ENCODE assay signal across 26 cellular contexts in the genomic region with DNA sequence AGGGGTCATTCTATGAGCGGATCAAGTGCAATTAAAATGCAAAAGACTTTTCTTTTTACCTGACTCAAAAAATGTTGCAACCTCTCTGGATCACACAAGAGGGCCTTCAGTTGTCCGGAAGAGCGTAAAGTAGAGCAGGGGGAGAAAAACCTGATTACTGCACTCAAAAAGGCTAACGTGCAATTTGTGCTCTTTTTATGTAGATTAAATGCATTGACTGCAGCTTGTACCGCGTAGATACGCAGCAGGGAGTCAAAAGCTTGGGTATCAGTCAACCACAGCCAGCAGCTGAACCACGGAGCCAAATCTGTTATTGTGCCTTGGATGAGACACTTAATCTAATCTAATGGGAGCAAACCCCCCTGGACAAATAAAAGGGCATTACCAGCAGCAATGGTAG.
A peak's percentile ranks its signal among the peaks of the same experiment; 100 is the strongest.
DNase-seq lines count a peak whose midpoint lies in the region; ATAC-seq and TF ChIP-seq lines count a peak whose summit lies in the region.
"Had no signal": no experiment of that assay in that cellular context is flagged by ENCODE, and none has a peak within 500 bp of the region (broad histone marks: within the 10 kb centered on the region; RNA-seq: fewer than 3 reads in every experiment).

No MANE protein-coding gene starts in this region.

- TF ChIP-seq CTCF in VCaP (conservative IDR thresholded peaks at IDR 0.05), result no peak

- ATAC-seq in GM18873 (IDR thresholded peaks at IDR 0.05; ENCODE audit: low FRiP score, unreplicated experiment) (no peak), HG02759 (IDR thresholded peaks at IDR 0.05; ENCODE audit: unreplicated experiment) (no peak), HG03280 (IDR thresholded peaks at IDR 0.05; ENCODE audit: unreplicated experiment) (no peak)
- ATAC-seq: activated naive CD8-positive, alpha-beta T cell treated with anti-CD3 and anti-CD28 coated beads, Interleukin-2, amount 50 U/mL, for 24 hours; effector memory CD8-positive, alpha-beta T cell; left ventricle myocardium superior; Right ventricle myocardium inferior had no signal

- peak overlapping the region; percentile 66 for H3K27ac ChIP-seq in VCaP
- no peak overlapping the region for H3K27ac ChIP-seq in caudate nucleus (ENCODE audit: low read depth, low read length)
- H3K27ac ChIP-seq: BLaER1 treated with 17β-estradiol and CSF1 and Interleukin-3, amounts not matched to agents 10 nM and 100 nM; esophagus muscularis mucosa; hepatocyte; sigmoid colon; upper lobe of left lung had no signal

- DNase-seq in COR-L47 (lab: John Stamatoyannopoulos, UW), result peak; percentile 60
- peak; percentile 59 for DNase-seq in NCI-H128 (lab: John Stamatoyannopoulos, UW; ENCODE audit: unreplicated experiment)
- DNase-seq in NCI-H2227 treated with DMSO at 0.1 percent for 48 hours (lab: John Stamatoyannopoulos, UW), result peak; percentile 65
- DNase-seq in caudate nucleus (lab: John Stamatoyannopoulos, UW), result no peak
- DNase-seq: ACHN; activated CD4-positive, alpha-beta memory T cell treated with anti-CD3 and anti-CD28 coated beads for 36 hours; activated effector memory CD4-positive, alpha-beta T cell treated with anti-CD3 and anti-CD28 coated beads, Interleukin-2, amount 50 U/mL, for 16 hours; activated naive CD8-positive, alpha-beta T cell treated with anti-CD3 and anti-CD28 coated beads, Interleukin-2, amount 50 U/mL, for 24 hours; Calu3; effector memory CD8-positive, alpha-beta T cell; IMR-90; left ventricle myocardium superior; NCI-H1694; nephron progenitor cell; OCI-M1; sigmoid colon; T1000 had no signal

Comparison
In these comparisons a context has a peak if more than half of its experiments do, and no peak if none do; other contexts are left out.
1. DNase-seq: peak in COR-L47 (single experiment), NCI-H128 (single experiment) and NCI-H2227 treated with DMSO at 0.1 percent for 48 hours (single experiment); none in caudate nucleus (0 of 61).